8 cellular contexts compared by ENCODE assay signal in genomic region chrX:71095971-71096701, GRCh38. TPM values are rescaled to one million over a fixed set of nuclear protein-coding genes. Genes with fewer than 3 reads are reported as not detected.
DNase-seq lines count a peak whose midpoint lies in the region; ATAC-seq and TF ChIP-seq lines count a peak whose summit lies in the region.

No MANE protein-coding gene starts in this region.

- peak; percentile 19 for ATAC-seq in GM19043 (IDR thresholded peaks at IDR 0.05; ENCODE audit: low read depth, unreplicated experiment)
- ATAC-seq in heart right ventricle = peak; percentile 77 to 91 (median 87)
- ATAC-seq in GM18517 (IDR thresholded peaks at IDR 0.05; ENCODE audit: unreplicated experiment) = no peak

- WGBS in heart right ventricle, 2 donors = 0 to 1% methylated on average over 36 to 39 of the region's 41 CpGs
- 0% methylated on average over 16 of the region's 41 CpGs for WGBS in prostate gland

- H3K36me3 ChIP-seq in MG63 = no peaks in the 10 kb centered on the region
- H3K36me3 ChIP-seq in heart right ventricle = peaks cover 0 to 4% (median 0%) of the 10 kb centered on the region in 9 donors
- H3K36me3 ChIP-seq in prostate gland = no peaks in the 10 kb centered on the region

- peak overlapping the region; percentile 58 for H3K4me3 ChIP-seq in MG63
- peak overlapping the region; percentile 41 to 67 (median 62) for H3K4me3 ChIP-seq in heart right ventricle
- peak overlapping the region; percentile 43 to 47 for H3K4me3 ChIP-seq in prostate gland

- H3K4me1 ChIP-seq in heart right ventricle (peaks cover 0 to 20% (median 9%) of the 10 kb centered on the region in 9 donors), prostate gland (replicated peaks) (no peaks in the 10 kb centered on the region)

- H3K27ac ChIP-seq in C4-2B = peak overlapping the region; percentile 46
- peak overlapping the region in 9 of 10 donors; percentile 6 to 77 (median 48) for H3K27ac ChIP-seq in heart right ventricle
- peak overlapping the region; percentile 75 for H3K27ac ChIP-seq in prostate gland

- H3K9me3 ChIP-seq in MG63 = no peaks in the 10 kb centered on the region
- no peaks in the 10 kb centered on the region for H3K9me3 ChIP-seq in heart right ventricle
- H3K9me3 ChIP-seq in prostate gland = no peaks in the 10 kb centered on the region

- no peak for TF ChIP-seq CTCF in C4-2B (conservative IDR thresholded peaks at IDR 0.05)
- no peak for TF ChIP-seq CTCF in heart right ventricle (IDR thresholded peaks at IDR 0.05)
- TF ChIP-seq CTCF in prostate gland (IDR thresholded peaks at IDR 0.05) = no peak

- H3K27me3 ChIP-seq in MG63 = no peaks in the 10 kb centered on the region
- peaks cover 0 to 33% (median 0%) of the 10 kb centered on the region in 7 donors for H3K27me3 ChIP-seq in heart right ventricle
- H3K27me3 ChIP-seq in prostate gland (replicated peaks; ENCODE audit: insufficient read depth) = no peaks in the 10 kb centered on the region

- DNase-seq in MG63 (no peak), activated gamma-delta T cell (lab: John Stamatoyannopoulos, UW) (peak; percentile 17), heart right ventricle (no peak), prostate gland (ENCODE audit: low spot score) (peak; percentile 55), D341Med (ENCODE audit: low spot score) (no peak)

- peak; percentile 61 for TF ChIP-seq POLR2A in prostate gland (IDR thresholded peaks at IDR 0.05)

- intact Hi-C loops in heart right ventricle (cut with DNase I) = loop anchor here in 2 of 10 donors (5.0 kb wide), 2 partner anchors 36 to 86 kb away; no protein-coding TSS in a partner anchor
- intact Hi-C loops in prostate gland (cut with DNase I) = loop anchor here (5.0 kb wide), 1 partner anchor 86 kb away; no protein-coding TSS in a partner anchor

RNA-seq across cellular contexts. Expression of gene FOXO4, which starts 0.5 kb away (rescaled TPM):
- total RNA-seq in MG63 (2014; rRNA removed; shearing (Covaris generic); ENCODE audit: low replicate concordance) = 3.8 and 4.9 TPM in 2 replicates
- total RNA-seq in heart right ventricle (10 to 100 TPM; 29.5 to 67.8 (median 37.5) TPM), prostate gland (10 to 100 TPM; 40.4 to 74.0 TPM)
- 10 to 100 TPM; 12.2 to 21.5 TPM for polyA plus RNA-seq in heart right ventricle

RNA-seq across cellular contexts. Expression of gene CXorf65, which starts 10.4 kb away (rescaled TPM):
- not detected in 2 replicates for total RNA-seq in MG63 (2014; rRNA removed; shearing (Covaris generic); ENCODE audit: low replicate concordance)
- total RNA-seq in heart right ventricle (not detected), prostate gland (not detected)
- polyA plus RNA-seq in heart right ventricle = not detected

RNA-seq across cellular contexts. Expression of gene IL2RG, which starts 15.2 kb away (rescaled TPM):
- not detected in 2 replicates for total RNA-seq in MG63 (2014; rRNA removed; shearing (Covaris generic); ENCODE audit: low replicate concordance)
- 10 to 100 TPM in 1 of 10 donors, 1 to 10 TPM in 6, under 1 TPM in 3; 0.57 to 15.3 (median 2.0) TPM for total RNA-seq in heart right ventricle
- polyA plus RNA-seq in heart right ventricle = 1 to 10 TPM; 1.3 to 1.7 TPM
- total RNA-seq in prostate gland = 1 to 10 TPM in 1 of 2 donors, under 1 TPM in 1; 0.73 to 2.8 TPM

RNA-seq across cellular contexts. Expression of gene MED12, which starts 22.3 kb away (rescaled TPM):
- 9.3 and 11.1 TPM in 2 replicates for total RNA-seq in MG63 (2014; rRNA removed; shearing (Covaris generic); ENCODE audit: low replicate concordance)
- 10 to 100 TPM; 22.4 to 35.1 (median 28.9) TPM for total RNA-seq in heart right ventricle
- polyA plus RNA-seq in heart right ventricle = 10 to 100 TPM in 1 of 2 donors, 1 to 10 TPM in 1; 6.1 to 10.8 TPM
- total RNA-seq in prostate gland = 10 to 100 TPM; 29.4 to 82.3 TPM

RNA-seq across cellular contexts. Expression of gene SNX12, which starts 28.0 kb away (rescaled TPM):
- total RNA-seq in MG63 (2014; rRNA removed; shearing (Covaris generic); ENCODE audit: low replicate concordance) = 35.4 and 101 TPM in 2 replicates
- total RNA-seq in heart right ventricle (10 to 100 TPM; 41.5 to 54.0 (median 49.4) TPM), prostate gland (10 to 100 TPM; 54.5 to 65.5 TPM)
- 10 to 100 TPM; 22.5 to 36.2 TPM for polyA plus RNA-seq in heart right ventricle

Comparison
In these comparisons a context has a peak if more than half of its experiments do, and no peak if none do; other contexts are left out.
1. DNase-seq: peak in activated gamma-delta T cell (single experiment) and prostate gland (single experiment); none in MG63 (single experiment), heart right ventricle (0 of 2) and D341Med (single experiment).
2. Peak in every context shown above with its lines, with median percentiles within 50 percentile points of each other: H3K27ac ChIP-seq and H3K4me3 ChIP-seq.